In genomic region chr3:72655758-72656157, GRCh38 we compare ENCODE assay signal across 1 cellular context.
A peak's percentile ranks its signal among the peaks of the same experiment; 100 is the strongest.
TF ChIP-seq lines count a peak whose summit lies in the region.

No MANE protein-coding gene starts in this region.

TF ChIP-seq in K562, 482 proteins besides CTCF, POLR2A, EP300 and RAD21:
- TF ChIP-seq, protein P1, sequence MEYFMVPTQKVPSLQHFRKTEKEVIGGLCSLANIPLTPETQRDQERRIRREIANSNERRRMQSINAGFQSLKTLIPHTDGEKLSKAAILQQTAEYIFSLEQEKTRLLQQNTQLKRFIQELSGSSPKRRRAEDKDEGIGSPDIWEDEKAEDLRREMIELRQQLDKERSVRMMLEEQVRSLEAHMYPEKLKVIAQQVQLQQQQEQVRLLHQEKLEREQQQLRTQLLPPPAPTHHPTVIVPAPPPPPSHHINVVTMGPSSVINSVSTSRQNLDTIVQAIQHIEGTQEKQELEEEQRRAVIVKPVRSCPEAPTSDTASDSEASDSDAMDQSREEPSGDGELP (CRISPR knock-in tag; IDR thresholded peaks at IDR 0.05; ENCODE audit: borderline replicate concordance), result peak; percentile 16; the same call in 1 of the 2 replicates
- TF ChIP-seq, protein P2, sequence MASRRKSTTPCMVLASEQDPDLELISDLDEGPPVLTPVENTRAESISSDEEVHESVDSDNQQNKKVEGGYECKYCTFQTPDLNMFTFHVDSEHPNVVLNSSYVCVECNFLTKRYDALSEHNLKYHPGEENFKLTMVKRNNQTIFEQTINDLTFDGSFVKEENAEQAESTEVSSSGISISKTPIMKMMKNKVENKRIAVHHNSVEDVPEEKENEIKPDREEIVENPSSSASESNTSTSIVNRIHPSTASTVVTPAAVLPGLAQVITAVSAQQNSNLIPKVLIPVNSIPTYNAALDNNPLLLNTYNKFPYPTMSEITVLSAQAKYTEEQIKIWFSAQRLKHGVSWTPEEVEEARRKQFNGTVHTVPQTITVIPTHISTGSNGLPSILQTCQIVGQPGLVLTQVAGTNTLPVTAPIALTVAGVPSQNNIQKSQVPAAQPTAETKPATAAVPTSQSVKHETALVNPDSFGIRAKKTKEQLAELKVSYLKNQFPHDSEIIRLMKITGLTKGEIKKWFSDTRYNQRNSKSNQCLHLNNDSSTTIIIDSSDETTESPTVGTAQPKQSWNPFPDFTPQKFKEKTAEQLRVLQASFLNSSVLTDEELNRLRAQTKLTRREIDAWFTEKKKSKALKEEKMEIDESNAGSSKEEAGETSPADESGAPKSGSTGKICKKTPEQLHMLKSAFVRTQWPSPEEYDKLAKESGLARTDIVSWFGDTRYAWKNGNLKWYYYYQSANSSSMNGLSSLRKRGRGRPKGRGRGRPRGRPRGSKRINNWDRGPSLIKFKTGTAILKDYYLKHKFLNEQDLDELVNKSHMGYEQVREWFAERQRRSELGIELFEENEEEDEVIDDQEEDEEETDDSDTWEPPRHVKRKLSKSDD (conservative IDR thresholded peaks at IDR 0.05; ENCODE audit: low read length), result no peak
- TF ChIP-seq SP1 (CRISPR knock-in tag; IDR thresholded peaks at IDR 0.05) (no peak), ARNT (IDR thresholded peaks at IDR 0.05) (no peak), CTCFL (IDR thresholded peaks at IDR 0.05; ENCODE audit: borderline replicate concordance, insufficient read depth, low read depth, low read length, poor library complexity, severe bottlenecking) (peak; percentile 21)
TF ChIP-seq in K562: peak in this region for 2.
